In the genomic region with DNA sequence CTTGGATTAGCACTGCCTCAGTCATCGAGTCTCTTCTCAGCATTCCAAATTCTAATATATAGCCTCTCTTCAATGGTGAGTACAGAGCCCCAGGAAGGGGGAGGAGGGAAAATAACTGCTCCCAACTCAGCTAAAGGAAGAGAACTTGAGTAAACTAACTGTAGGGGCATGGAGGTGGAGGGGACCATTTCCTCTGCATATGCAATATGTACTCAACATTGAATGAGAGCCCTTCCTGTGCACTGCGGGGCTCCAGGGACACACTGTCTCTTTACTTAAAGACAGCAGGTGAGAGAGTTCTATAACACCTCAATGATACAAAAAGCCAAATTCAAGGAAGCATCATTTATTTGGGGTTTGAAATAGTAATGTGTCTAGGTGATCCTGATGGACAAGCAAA, we compare ENCODE assay signal across 28 cellular contexts.
DNase-seq lines count a peak whose midpoint lies in the region; ATAC-seq, FAIRE-seq and TF ChIP-seq lines count a peak whose summit lies in the region.
"Had no signal": no experiment of that assay in that cellular context is flagged by ENCODE, and none has a peak within 500 bp of the region (broad histone marks: within the 10 kb centered on the region; RNA-seq: fewer than 3 reads in every experiment).

No MANE protein-coding gene starts in this region.

- POLR2A ChIA-PET in endothelial cell of umbilical vein (lab: Charles Lee), result no interaction called here

- dilution Hi-C loops in endothelial cell of umbilical vein (cut with MboI; ENCODE audit: extremely low pct_ligation_motif_present, low sequenced_read_pairs), result no loop called here

- intact Hi-C loops in endothelial cell of umbilical vein (cut with micrococcal nuclease) (no loop called here), cardiac septum (cut with DNase I) (no loop called here)

- no peak for TF ChIP-seq POLR2A in endothelial cell of umbilical vein (IDR thresholded peaks at IDR 0.05; ENCODE audit: low read depth, low read length)

- no peaks in the 10 kb centered on the region for H3K9me1 ChIP-seq in endothelial cell of umbilical vein (replicated peaks; ENCODE audit: control insufficient read depth, extremely low read depth, insufficient read depth, low read length)

- H4K20me1 ChIP-seq in endothelial cell of umbilical vein (replicated peaks; ENCODE audit: control insufficient read depth, extremely low read depth, insufficient read depth, low read length), result no peaks in the 10 kb centered on the region

- no peak for ATAC-seq in HG03196 (IDR thresholded peaks at IDR 0.05; ENCODE audit: unreplicated experiment)
- ATAC-seq: activated naive CD4-positive, alpha-beta T cell treated with anti-CD3 and anti-CD28 coated beads, Interleukin-2, amount 50 U/mL, for 72 hours; right lobe of liver; T-cell had no signal

- peaks cover 54% of the 10 kb centered on the region for H3K4me1 ChIP-seq in endothelial cell of umbilical vein (ENCODE audit: control insufficient read depth, extremely low read depth, insufficient read depth, low read length)
- H3K4me1 ChIP-seq in neutrophil (ENCODE audit: control insufficient read depth in 1 of 2, insufficient read depth in 1 of 2, low read depth in 1 of 2, low read length in 1 of 2), result peaks cover 36 to 65% of the 10 kb centered on the region in 2 experiments

- H3K79me2 ChIP-seq in endothelial cell of umbilical vein (ENCODE audit: control insufficient read depth, insufficient read depth, low read length), result peaks cover 66% of the 10 kb centered on the region

- no TSS peak for BruUV-seq in endothelial cell of umbilical vein (replicated peaks; lab: Mats Ljungman, UMichigan)

- FAIRE-seq in endothelial cell of umbilical vein (lab: Jason Lieb, UNC), result no peak
- FAIRE-seq: GM19239, keratinocyte had no signal

- CTCF ChIA-PET in endothelial cell of umbilical vein (lab: Charles Lee), result interaction anchor here (2.6 kb wide), 1 partner anchor 21 kb away, joined by 12 read pairs; no protein-coding TSS in a partner anchor

- no peak overlapping the region for H2AFZ ChIP-seq in endothelial cell of umbilical vein (ENCODE audit: low read depth, low read length)

- H3K27ac ChIP-seq in endothelial cell of umbilical vein (ENCODE audit: insufficient read depth, low read depth, low read length) (no peak overlapping the region), neutrophil (peak overlapping the region; percentile 55)
- H3K27ac ChIP-seq: brain microvascular endothelial cell, C4-2B, epithelial cell of prostate, right lobe of liver, RWPE1, stomach, vagina had no signal

- H3K4me3 ChIP-seq in endothelial cell of umbilical vein (replicated peaks in 1 of 3; ENCODE audit: insufficient read depth in 1 of 3, low read depth in 1 of 3, low read length in 3 of 3) (no peak overlapping the region), neutrophil (ENCODE audit: low read depth in 1 of 2, low read length in 1 of 2) (no peak overlapping the region)
- H3K4me3 ChIP-seq: right lobe of liver, spleen, stomach, vagina had no signal

- DNase-seq in NCI-H2081 (lab: John Stamatoyannopoulos, UW) (peak; percentile 63 to 74), NCI-H2081 treated with DMSO at 0.1 percent for 48 hours (lab: John Stamatoyannopoulos, UW) (no peak), NCI-H345 treated with DMSO at 0.1 percent for 48 hours (lab: John Stamatoyannopoulos, UW; ENCODE audit: unreplicated experiment) (peak; percentile 36), endothelial cell of umbilical vein (ENCODE audit: low read depth, low spot score) (peak; percentile 45), cardiac septum (ENCODE audit: low spot score) (no peak)
- DNase-seq in NK-92 treated with Interleukin-12 subunit alpha and Interleukin-12 subunit beta, amount 100 ng/mL, for 24 hours (lab: John Stamatoyannopoulos, UW), result no peak
- DNase-seq: activated B cell treated with CpG ODN at 0.5 μM for 24 hours; activated CD4-positive, alpha-beta T cell treated with anti-CD3 and anti-CD28 coated beads, Interleukin-2, amount 10 ng/mL, durations not matched to agents 7 days and 5 days; amygdala; brain microvascular endothelial cell; hypothalamus; NCI-H1092 treated with DMSO at 0.1 percent for 48 hours; NCI-H2029 treated with DMSO at 0.1 percent for 48 hours; NCI-H446; right lobe of liver; spleen; stimulated activated CD8-positive, alpha-beta memory T cell treated with anti-CD3 and anti-CD28 coated beads, Interleukin-4, amount 100 ng/mL, for 48 hours; stomach; T-cell had no signal

- H3K36me3 ChIP-seq in endothelial cell of umbilical vein (ENCODE audit: control insufficient read depth in 2 of 2, extremely low read depth in 1 of 2, insufficient read depth in 2 of 2, low read length in 2 of 2) (no peaks in the 10 kb centered on the region), neutrophil (no peaks in the 10 kb centered on the region)
- H3K36me3 ChIP-seq: brain microvascular endothelial cell, right lobe of liver, spleen, stomach, vagina had no signal

- H3K9me3 ChIP-seq in endothelial cell of umbilical vein (replicated peaks; ENCODE audit: control insufficient read depth, insufficient read depth, low read length), result no peaks in the 10 kb centered on the region
- H3K9me3 ChIP-seq in neutrophil, result no peaks in the 10 kb centered on the region
- H3K9me3 ChIP-seq: right lobe of liver, spleen, stomach, vagina had no signal

- H3K27me3 ChIP-seq in endothelial cell of umbilical vein (ENCODE audit: control insufficient read depth in 2 of 2, insufficient read depth in 2 of 2, low read length in 2 of 2) (no peaks in the 10 kb centered on the region), neutrophil (no peaks in the 10 kb centered on the region)
- H3K27me3 ChIP-seq: brain microvascular endothelial cell, right lobe of liver, spleen, stomach, vagina had no signal

- TF ChIP-seq CTCF in endothelial cell of umbilical vein (IDR thresholded peaks at IDR 0.05; ENCODE audit: extremely low read depth in 1 of 2, insufficient read depth in 1 of 2, low read depth in 1 of 2, low read length in 2 of 2), result no peak
- TF ChIP-seq CTCF in neutrophil (IDR thresholded peaks at IDR 0.05), result no peak

- no peak overlapping the region for H3K9ac ChIP-seq in endothelial cell of umbilical vein (replicated peaks; ENCODE audit: extremely low read depth, insufficient read depth, low read length)

- peak overlapping the region; percentile 28 for H3K4me2 ChIP-seq in endothelial cell of umbilical vein (ENCODE audit: insufficient read depth, low read length)

TF ChIP-seq in endothelial cell of umbilical vein, 7 proteins besides CTCF, POLR2A, EP300 and RAD21:
- no peak for TF ChIP-seq FOS (IDR thresholded peaks at IDR 0.05; ENCODE audit: borderline replicate concordance, insufficient read depth, low read length)
- no peak for TF ChIP-seq GATA2 (IDR thresholded peaks at IDR 0.05; ENCODE audit: insufficient read depth, insufficient read length, low read depth, low read length)
- TF ChIP-seq MYC (IDR thresholded peaks at IDR 0.05; ENCODE audit: low read depth, low read length), result no peak
- TF ChIP-seq POLR2AphosphoS5 (IDR thresholded peaks at IDR 0.05; ENCODE audit: insufficient read depth, low read depth, low read length), result no peak
- no peak for TF ChIP-seq JUN (IDR thresholded peaks at IDR 0.05; ENCODE audit: borderline replicate concordance, insufficient read depth, insufficient read length, low read depth)

Comparison
In these comparisons a context has a peak if more than half of its experiments do, and no peak if none do; other contexts are left out.
1. DNase-seq: peak in NCI-H2081 (2 of 2), NCI-H345 treated with DMSO at 0.1 percent for 48 hours (single experiment) and endothelial cell of umbilical vein (single experiment); none in NCI-H2081 treated with DMSO at 0.1 percent for 48 hours (single experiment), NK-92 treated with Interleukin-12 subunit alpha and Interleukin-12 subunit beta, amount 100 ng/mL, for 24 hours (single experiment) and cardiac septum (single experiment).